In genomic region chr3:115239717-115240116, GRCh38 we compare ENCODE assay signal across 8 cellular contexts.
DNase-seq lines count a peak whose midpoint lies in the region; ATAC-seq and TF ChIP-seq lines count a peak whose summit lies in the region.

No MANE protein-coding gene starts in this region.

- no peak overlapping the region for H3K4me3 Mint-ChIP-seq in activated T-helper 2 cell treated with anti-CD3 and anti-CD28 coated beads, Interferon-gamma antibody, Interleukin-2, Interleukin-4, amounts not matched to agents 10 μg/mL and 5 μg/mL and 100 μg/mL, durations not matched to agents 14 hours and 24 hours and 36 hours (ENCODE audit: low read depth)

- H3K9me3 Mint-ChIP-seq in activated T-helper 2 cell treated with anti-CD3 and anti-CD28 coated beads, Interferon-gamma antibody, Interleukin-2, Interleukin-4, amounts not matched to agents 10 μg/mL and 5 μg/mL and 100 μg/mL, durations not matched to agents 14 hours and 24 hours and 36 hours: no peaks in the 10 kb centered on the region

- intact Hi-C loops in activated T-helper 2 cell treated with anti-CD3 and anti-CD28 coated beads, Interferon-gamma antibody, Interleukin-2, Interleukin-4, amounts not matched to agents 10 μg/mL and 5 μg/mL and 100 μg/mL, durations not matched to agents 14 hours and 24 hours and 36 hours (cut with micrococcal nuclease): no loop called here

- no peak overlapping the region for H3K27ac ChIP-seq in gastroesophageal sphincter

- no peaks in the 10 kb centered on the region for H3K4me1 Mint-ChIP-seq in activated T-helper 2 cell treated with anti-CD3 and anti-CD28 coated beads, Interferon-gamma antibody, Interleukin-2, Interleukin-4, amounts not matched to agents 10 μg/mL and 5 μg/mL and 100 μg/mL, durations not matched to agents 14 hours and 24 hours and 36 hours (ENCODE audit: low read depth)

- H3K27me3 ChIP-seq in gastroesophageal sphincter: no peaks in the 10 kb centered on the region

- TF ChIP-seq EP300 in gastroesophageal sphincter (IDR thresholded peaks at IDR 0.05): no peak

- H3K9me3 ChIP-seq in gastroesophageal sphincter: no peaks in the 10 kb centered on the region

- H3K4me1 ChIP-seq in gastroesophageal sphincter: peaks cover 0 to 12% (median 0%) of the 10 kb centered on the region in 3 donors

- DNase-seq in HS-5 (ENCODE audit: low read depth) (peak; percentile 97), SHP77 (lab: John Stamatoyannopoulos, UW) (peak; percentile 97 to 98), retinal pigment epithelial cell (ENCODE audit: low read depth) (peak; percentile 94), NAMALWA (ENCODE audit: low spot score) (no peak)
- no peak for DNase-seq in activated naive CD4-positive, alpha-beta T cell treated with anti-CD3 and anti-CD28 coated beads, Interleukin-2, amount 50 U/mL, for 16 hours
- DNase-seq in activated CD4-positive, alpha-beta T cell treated with anti-CD3 and anti-CD28 coated beads for 4 hours: no peak
- DNase-seq in activated T-helper 2 cell treated with anti-CD3 and anti-CD28 coated beads, Interferon-gamma antibody, Interleukin-2, Interleukin-4, amounts not matched to agents 10 μg/mL and 5 μg/mL and 100 μg/mL, durations not matched to agents 14 hours and 24 hours and 36 hours (ENCODE audit: low spot score): no peak

- H3K36me3 Mint-ChIP-seq in activated T-helper 2 cell treated with anti-CD3 and anti-CD28 coated beads, Interferon-gamma antibody, Interleukin-2, Interleukin-4, amounts not matched to agents 10 μg/mL and 5 μg/mL and 100 μg/mL, durations not matched to agents 14 hours and 24 hours and 36 hours (ENCODE audit: low read depth): no peaks in the 10 kb centered on the region

- H3K27me3 Mint-ChIP-seq in activated T-helper 2 cell treated with anti-CD3 and anti-CD28 coated beads, Interferon-gamma antibody, Interleukin-2, Interleukin-4, amounts not matched to agents 10 μg/mL and 5 μg/mL and 100 μg/mL, durations not matched to agents 14 hours and 24 hours and 36 hours (ENCODE audit: low read depth): no peaks in the 10 kb centered on the region

- H3K27ac Mint-ChIP-seq in activated T-helper 2 cell treated with anti-CD3 and anti-CD28 coated beads, Interferon-gamma antibody, Interleukin-2, Interleukin-4, amounts not matched to agents 10 μg/mL and 5 μg/mL and 100 μg/mL, durations not matched to agents 14 hours and 24 hours and 36 hours: no peak overlapping the region

- H3K4me3 ChIP-seq in gastroesophageal sphincter: no peak overlapping the region
- H3K4me3 ChIP-seq in retinal pigment epithelial cell (ENCODE audit: low read length): no peak overlapping the region

- TF ChIP-seq CTCF in gastroesophageal sphincter (IDR thresholded peaks at IDR 0.05): no peak
- TF ChIP-seq CTCF in retinal pigment epithelial cell (conservative IDR thresholded peaks at IDR 0.05; ENCODE audit: low read depth, low read length): no peak

- 0 to 12% methylated on average over 2 to 6 of the region's 6 CpGs for WGBS in gastroesophageal sphincter (ENCODE audit: low coverage in 1 of 2), 2 donors

- no peaks in the 10 kb centered on the region for H3K36me3 ChIP-seq in gastroesophageal sphincter

- no peak for TF ChIP-seq POLR2A in gastroesophageal sphincter (IDR thresholded peaks at IDR 0.05)

- peak; percentile 89 for ATAC-seq in gastroesophageal sphincter

Comparison
In these comparisons a context has a peak if more than half of its experiments do, and no peak if none do; other contexts are left out.
1. DNase-seq: peak in HS-5 (single experiment), SHP77 (2 of 2) and retinal pigment epithelial cell (single experiment); none in activated naive CD4-positive, alpha-beta T cell treated with anti-CD3 and anti-CD28 coated beads, Interleukin-2, amount 50 U/mL, for 16 hours (single experiment), activated CD4-positive, alpha-beta T cell treated with anti-CD3 and anti-CD28 coated beads for 4 hours (0 of 2), NAMALWA (single experiment) and activated T-helper 2 cell treated with anti-CD3 and anti-CD28 coated beads, Interferon-gamma antibody, Interleukin-2, Interleukin-4, amounts not matched to agents 10 μg/mL and 5 μg/mL and 100 μg/mL, durations not matched to agents 14 hours and 24 hours and 36 hours (single experiment).